ENCODE assay signal across 20 cellular contexts in the genomic region with DNA sequence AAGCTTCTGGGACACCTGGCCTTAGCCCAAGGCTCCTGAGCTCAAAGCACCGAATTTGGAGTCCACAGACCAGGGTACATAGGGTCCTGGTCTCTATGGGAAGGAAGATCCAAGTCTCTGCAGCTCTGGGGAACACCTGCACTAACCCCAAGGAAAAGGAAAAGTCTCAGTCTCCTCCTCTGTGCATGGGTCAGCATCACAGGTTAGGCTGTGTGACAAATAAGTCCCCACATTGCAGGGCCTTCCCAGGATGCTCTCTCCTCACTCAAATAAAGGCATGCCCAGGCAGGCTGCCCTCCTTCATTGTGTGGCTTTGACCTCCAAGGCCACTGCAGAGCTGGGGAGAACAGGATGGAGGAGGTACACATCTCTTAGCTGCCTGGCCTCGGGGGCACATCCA.
DNase-seq lines count a peak whose midpoint lies in the region; ATAC-seq and TF ChIP-seq lines count a peak whose summit lies in the region.
"Had no signal": no experiment of that assay in that cellular context is flagged by ENCODE, and none has a peak within 500 bp of the region (broad histone marks: within the 10 kb centered on the region; RNA-seq: fewer than 3 reads in every experiment).

No MANE protein-coding gene starts in this region.

- TF ChIP-seq POLR2A in breast epithelium (IDR thresholded peaks at IDR 0.05) (no peak), esophagus squamous epithelium (IDR thresholded peaks at IDR 0.05) (no peak), suprapubic skin (IDR thresholded peaks at IDR 0.05) (no peak)

- peaks cover 20% of the 10 kb centered on the region; the same call in 1 of the 2 replicates for H3F3A ChIP-seq in PC-9 (ENCODE audit: insufficient read depth, low read depth)

- peaks cover 10% of the 10 kb centered on the region for H3K36me3 Mint-ChIP-seq in MCF 10A (ENCODE audit: insufficient read depth, unreplicated experiment)
- H3K36me3 Mint-ChIP-seq: CD8-positive, alpha-beta T cell had no signal

- H3K9me2 ChIP-seq in PC-9 (ENCODE audit: insufficient read depth) = no peaks in the 10 kb centered on the region

- no peak overlapping the region for H3K27ac Mint-ChIP-seq in MCF 10A (ENCODE audit: low read depth, unreplicated experiment)
- H3K27ac Mint-ChIP-seq: B cell; CD4-positive, CD25-positive, alpha-beta regulatory T cell; CD8-positive, alpha-beta T cell had no signal

- POLR2A ChIA-PET in MCF 10A (lab: Yijun Ruan, JAX) (interaction anchor here (0.6 to 1.9 kb wide), 12 partner anchors 9 to 191 kb away, joined by 3 to 8 read pairs (median 4); no protein-coding TSS in a partner anchor), PC-9 (lab: Charles Lee; ENCODE audit: unreplicated experiment) (interaction anchor here (0.6 to 0.9 kb wide), 2 partner anchors 16 to 1659 kb away, joined by 4 to 5 read pairs; no protein-coding TSS in a partner anchor)

- BruUV-seq in MCF 10A (replicated peaks; lab: Mats Ljungman, UMichigan) (no TSS peak), PC-9 (replicated peaks; lab: Mats Ljungman, UMichigan) (no TSS peak)

- peak overlapping the region; percentile 44; the same call in 1 of the 2 replicates for H3K4me2 ChIP-seq in PC-9
- H3K4me2 ChIP-seq: BLaER1 had no signal

- no peaks in the 10 kb centered on the region for H3K9me3 ChIP-seq in breast epithelium
- H3K9me3 ChIP-seq in PC-9 (ENCODE audit: insufficient read depth, low read depth) = no peaks in the 10 kb centered on the region; the same call in 1 of the 2 replicates
- no peaks in the 10 kb centered on the region for H3K9me3 ChIP-seq in esophagus squamous epithelium
- H3K9me3 ChIP-seq in suprapubic skin = no peaks in the 10 kb centered on the region
- H3K9me3 ChIP-seq: HAP-1 had no signal

- H3K27me3 Mint-ChIP-seq in MCF 10A (ENCODE audit: insufficient read depth, unreplicated experiment) = no peaks in the 10 kb centered on the region
- H3K27me3 Mint-ChIP-seq: CD4-positive, CD25-positive, alpha-beta regulatory T cell had no signal

- H2AFZ ChIP-seq in PC-9 = no peak overlapping the region

- H3K79me2 ChIP-seq in PC-9 (ENCODE audit: low read depth) = no peaks in the 10 kb centered on the region

- DNase-seq in MCF 10A (ENCODE audit: unreplicated experiment) = peak; percentile 27
- no peak for DNase-seq in breast epithelium (ENCODE audit: low spot score in 2 of 2)
- DNase-seq in PC-9 = no peak
- DNase-seq in esophagus squamous epithelium (lab: John Stamatoyannopoulos, UW) = no peak
- DNase-seq in suprapubic skin (ENCODE audit: low spot score in 2 of 2) = no peak
- DNase-seq in NCI-H2029 treated with DMSO at 0.1 percent for 48 hours (lab: John Stamatoyannopoulos, UW) = no peak
- DNase-seq in DMS79 treated with DMSO at 0.1 percent for 48 hours (lab: John Stamatoyannopoulos, UW) = no peak
- DNase-seq: Caco-2; CD4-positive, CD25-positive, alpha-beta regulatory T cell; CD8-positive, alpha-beta T cell; EL; GDM1; GOT3 had no signal

- H4K20me1 ChIP-seq in PC-9 (ENCODE audit: insufficient read depth) = no peaks in the 10 kb centered on the region

- H3K4me1 ChIP-seq in breast epithelium (peaks cover 0 to 12% of the 10 kb centered on the region in 2 donors), PC-9 (replicated peaks; ENCODE audit: insufficient read depth) (peaks cover 26% of the 10 kb centered on the region), esophagus squamous epithelium (peaks cover 12 to 85% (median 45%) of the 10 kb centered on the region in 3 donors), suprapubic skin (peaks cover 67% of the 10 kb centered on the region)
- H3K4me1 ChIP-seq: Caco-2, HAP-1 had no signal

- H3K36me3 ChIP-seq in breast epithelium (no peaks in the 10 kb centered on the region), PC-9 (ENCODE audit: low read depth) (no peaks in the 10 kb centered on the region), esophagus squamous epithelium (no peaks in the 10 kb centered on the region), suprapubic skin (no peaks in the 10 kb centered on the region)
- H3K36me3 ChIP-seq: BLaER1, HAP-1 had no signal

- no peak for TF ChIP-seq EP300 in suprapubic skin (IDR thresholded peaks at IDR 0.05)

- H3K27me3 ChIP-seq in breast epithelium (no peaks in the 10 kb centered on the region), PC-9 (ENCODE audit: insufficient read depth, low read depth) (no peaks in the 10 kb centered on the region), esophagus squamous epithelium (no peaks in the 10 kb centered on the region), suprapubic skin (no peaks in the 10 kb centered on the region)

- H3K27ac ChIP-seq in breast epithelium = no peak overlapping the region
- H3K27ac ChIP-seq in PC-9 = no peak overlapping the region
- H3K27ac ChIP-seq in esophagus squamous epithelium = peak overlapping the region in 3 of 4 donors; percentile 80 to 89 (median 81)
- peak overlapping the region; percentile 28 for H3K27ac ChIP-seq in suprapubic skin
- H3K27ac ChIP-seq: 22Rv1, BLaER1, C4-2B had no signal

- H3K9me3 Mint-ChIP-seq in MCF 10A (ENCODE audit: unreplicated experiment) = no peaks in the 10 kb centered on the region

- CTCF ChIA-PET in MCF 10A (lab: Yijun Ruan, JAX) (interaction anchor here (0.5 to 1.8 kb wide), 7 partner anchors 24 to 524 kb away, joined by 3 to 6 read pairs (median 3); no protein-coding TSS in a partner anchor), PC-9 (lab: Charles Lee) (interaction anchor here (0.9 kb wide), 1 partner anchor 17 kb away, joined by 3 read pairs; no protein-coding TSS in a partner anchor)

- no peak for ATAC-seq in GM19351 (IDR thresholded peaks at IDR 0.05; ENCODE audit: unreplicated experiment)
- ATAC-seq: CD8-positive, alpha-beta T cell; GM12878 had no signal

- intact Hi-C loops in MCF 10A (cut with micrococcal nuclease) (no loop called here), breast epithelium (cut with DNase I; ENCODE audit: low total_unique reads) (no loop called here), PC-9 (cut with micrococcal nuclease; ENCODE audit: unreplicated experiment) (no loop called here), esophagus squamous epithelium (cut with DNase I) (no loop called here)

- WGBS in esophagus squamous epithelium, 2 donors = 85% methylated on average over 1 of the region's 2 CpGs; no CpG with 5 or more reads in 1 of the 2 donors
- 93% methylated on average over 2 of the region's 2 CpGs for WGBS in suprapubic skin

- H3K4me3 Mint-ChIP-seq in MCF 10A (ENCODE audit: unreplicated experiment) = no peak overlapping the region
- H3K4me3 Mint-ChIP-seq: B cell; CD4-positive, CD25-positive, alpha-beta regulatory T cell; CD8-positive, alpha-beta T cell had no signal

- H3K4me1 Mint-ChIP-seq in MCF 10A (ENCODE audit: insufficient read depth, unreplicated experiment) = peaks cover 73% of the 10 kb centered on the region
- H3K4me1 Mint-ChIP-seq: B cell had no signal

- H3K4me3 ChIP-seq in breast epithelium = no peak overlapping the region
- no peak overlapping the region for H3K4me3 ChIP-seq in PC-9
- H3K4me3 ChIP-seq in esophagus squamous epithelium = no peak overlapping the region
- no peak overlapping the region for H3K4me3 ChIP-seq in suprapubic skin
- H3K4me3 ChIP-seq: BLaER1, GM12878, HAP-1 had no signal

- TF ChIP-seq CTCF in MCF 10A (IDR thresholded peaks at IDR 0.05; ENCODE audit: unreplicated experiment) = no peak
- TF ChIP-seq CTCF in breast epithelium (IDR thresholded peaks at IDR 0.05) = no peak
- TF ChIP-seq CTCF in PC-9 (conservative IDR thresholded peaks at IDR 0.05) = no peak
- no peak for TF ChIP-seq CTCF in esophagus squamous epithelium (IDR thresholded peaks at IDR 0.05)
- TF ChIP-seq CTCF in suprapubic skin (IDR thresholded peaks at IDR 0.05) = no peak

Comparison
In these comparisons a context has a peak if more than half of its experiments do, and no peak if none do; other contexts are left out.
1. H3K27ac ChIP-seq: peak in esophagus squamous epithelium (3 of 4) and suprapubic skin (single experiment); none in breast epithelium (0 of 2) and PC-9 (single experiment).